ENCODE assay signal across 12 cellular contexts in the genomic region with DNA sequence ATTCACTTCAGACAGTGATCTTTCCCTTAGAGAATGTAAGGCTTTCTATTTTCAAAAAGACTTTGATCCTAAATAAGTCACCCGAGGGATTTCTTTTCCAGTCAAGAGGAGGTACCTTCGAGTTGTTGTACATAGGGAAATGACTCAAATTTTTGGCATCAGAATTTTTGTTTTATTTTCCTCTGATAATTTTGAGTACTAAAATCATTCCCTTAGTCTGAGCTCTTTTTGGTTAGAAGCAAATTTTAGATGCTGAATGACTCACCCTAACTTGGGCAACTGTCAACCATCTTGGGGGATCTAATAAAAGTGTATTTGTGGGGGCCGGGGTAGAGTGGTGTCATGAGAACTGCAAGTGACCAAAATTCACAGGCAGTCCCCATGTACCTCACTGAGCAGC.
A peak's percentile ranks its signal among the peaks of the same experiment; 100 is the strongest.
DNase-seq lines count a peak whose midpoint lies in the region; ATAC-seq and TF ChIP-seq lines count a peak whose summit lies in the region.
"Had no signal": no experiment of that assay in that cellular context is flagged by ENCODE, and none has a peak within 500 bp of the region (broad histone marks: within the 10 kb centered on the region; RNA-seq: fewer than 3 reads in every experiment).

No MANE protein-coding gene starts in this region.

- POLR2A ChIA-PET in CD8-positive, alpha-beta T cell (lab: Charles Lee): no interaction called here
- POLR2A ChIA-PET in SK-N-SH (lab: Yijun Ruan, JAX): no interaction called here

- no peak overlapping the region for H3K4me3 Mint-ChIP-seq in CD8-positive, alpha-beta T cell
- H3K4me3 Mint-ChIP-seq: CD4-positive, CD25-positive, alpha-beta regulatory T cell had no signal

- H2AFZ ChIP-seq in SK-N-SH (ENCODE audit: low read depth): no peak overlapping the region

- no peaks in the 10 kb centered on the region for H3K79me2 ChIP-seq in SK-N-SH (ENCODE audit: insufficient read depth)

- H3K9ac ChIP-seq in SK-N-SH: no peak overlapping the region

- 57% methylated on average over 3 of the region's 3 CpGs for WGBS in SK-N-SH (ENCODE audit: low lambda C conversion rate)

- H3K27ac ChIP-seq in CD8-positive, alpha-beta T cell (ENCODE audit: low read depth, low read length): no peak overlapping the region
- peak overlapping the region in 1 of 2 experiments; percentile 40; a peak in 2 of 4 replicates for H3K27ac ChIP-seq in SK-N-SH (ENCODE audit: low read depth in 2 of 2, low read length in 1 of 2)
- H3K27ac ChIP-seq in SJCRH30: no peak overlapping the region
- H3K27ac ChIP-seq: body of pancreas, lower lobe of right lung, upper lobe of right lung had no signal

- TF ChIP-seq CTCF in CD8-positive, alpha-beta T cell (IDR thresholded peaks at IDR 0.05): no peak
- no peak for TF ChIP-seq CTCF in SK-N-SH (IDR thresholded peaks at IDR 0.05)
- TF ChIP-seq CTCF in GM13976 (IDR thresholded peaks at IDR 0.05; ENCODE audit: borderline replicate concordance, control extremely low read depth, extremely low read depth, insufficient read depth, missing control alignments): no peak

- no peak for ATAC-seq in CD8-positive, alpha-beta T cell
- peak; percentile 42 for ATAC-seq in sciatic nerve
- ATAC-seq: body of pancreas, lower lobe of right lung, upper lobe of right lung had no signal

- DNase-seq in CD8-positive, alpha-beta T cell: no peak
- DNase-seq in SK-N-SH (no peak), fibroblast of gingiva (ENCODE audit: low read depth) (peak; percentile 63), sciatic nerve (ENCODE audit: low spot score) (no peak), GM13976 (ENCODE audit: low spot score) (no peak), NCI-H446 (lab: John Stamatoyannopoulos, UW) (no peak), SJCRH30 (no peak), activated gamma-delta T cell (lab: John Stamatoyannopoulos, UW) (no peak)
- DNase-seq: body of pancreas; CD4-positive, CD25-positive, alpha-beta regulatory T cell; lower lobe of right lung; upper lobe of right lung had no signal

- H3F3A ChIP-seq in SK-N-SH (replicated peaks; ENCODE audit: insufficient read depth): peaks cover 11% of the 10 kb centered on the region

- no peaks in the 10 kb centered on the region for H3K4me1 ChIP-seq in CD8-positive, alpha-beta T cell (ENCODE audit: insufficient read depth, low read length)
- H3K4me1 ChIP-seq in SK-N-SH (ENCODE audit: control insufficient read depth in 1 of 2, insufficient read depth in 2 of 2, low read depth in 1 of 2, low read length in 1 of 2): peaks cover 0 to 13% of the 10 kb centered on the region in 2 experiments; a peak in 3 of 4 replicates
- H3K4me1 ChIP-seq in SJCRH30: no peaks in the 10 kb centered on the region
- H3K4me1 ChIP-seq: body of pancreas had no signal

- no peak for TF ChIP-seq EP300 in SK-N-SH (IDR thresholded peaks at IDR 0.05; ENCODE audit: borderline replicate concordance in 1 of 2, low read depth in 1 of 2, low read length in 1 of 2)

- H3K4me3 ChIP-seq in CD8-positive, alpha-beta T cell (ENCODE audit: low read depth, low read length): no peak overlapping the region
- no peak overlapping the region for H3K4me3 ChIP-seq in SK-N-SH (ENCODE audit: low read depth in 2 of 2, low read length in 1 of 2)
- H3K4me3 ChIP-seq in SJCRH30: no peak overlapping the region
- H3K4me3 ChIP-seq: body of pancreas, lower lobe of right lung, upper lobe of right lung had no signal

- TF ChIP-seq RAD21 in SK-N-SH (IDR thresholded peaks at IDR 0.05; ENCODE audit: low read length): no peak

- no peaks in the 10 kb centered on the region for H3K9me2 ChIP-seq in SK-N-SH

- no peaks in the 10 kb centered on the region for H3K9me3 Mint-ChIP-seq in CD8-positive, alpha-beta T cell
- H3K9me3 Mint-ChIP-seq: CD4-positive, CD25-positive, alpha-beta regulatory T cell had no signal

- CTCF ChIA-PET in CD8-positive, alpha-beta T cell (lab: Charles Lee): interaction anchor here (0.9 to 1.1 kb wide), 3 partner anchors 16 to 196 kb away, joined by 3 read pairs; no protein-coding TSS in a partner anchor
- CTCF ChIA-PET in SK-N-SH (lab: Yijun Ruan, JAX): interaction anchor here (0.8 to 1.6 kb wide), 5 partner anchors 12 to 149 kb away, joined by 3 to 5 read pairs (median 3); no protein-coding TSS in a partner anchor

- intact Hi-C loops in CD8-positive, alpha-beta T cell (cut with DNase I, micrococcal nuclease): no loop called here
- intact Hi-C loops in sciatic nerve (cut with DNase I): no loop called here

- no peaks in the 10 kb centered on the region for H3K27me3 ChIP-seq in CD8-positive, alpha-beta T cell (ENCODE audit: insufficient read depth, low read length)
- H3K27me3 ChIP-seq in SK-N-SH (ENCODE audit: insufficient read depth) (no peaks in the 10 kb centered on the region), SJCRH30 (no peaks in the 10 kb centered on the region)
- H3K27me3 ChIP-seq: body of pancreas, upper lobe of right lung had no signal

- peak overlapping the region; percentile 18; the same call in 1 of the 2 replicates for H3K4me2 ChIP-seq in SK-N-SH

- H3K9me3 ChIP-seq in CD8-positive, alpha-beta T cell (ENCODE audit: low read length): no peaks in the 10 kb centered on the region
- H3K9me3 ChIP-seq in SK-N-SH: no peaks in the 10 kb centered on the region
- H3K9me3 ChIP-seq in SJCRH30 (replicated peaks): no peaks in the 10 kb centered on the region
- H3K9me3 ChIP-seq: body of pancreas, lower lobe of right lung, upper lobe of right lung had no signal

- no peaks in the 10 kb centered on the region for H3K36me3 ChIP-seq in CD8-positive, alpha-beta T cell (ENCODE audit: insufficient read depth, low read length)
- H3K36me3 ChIP-seq in SK-N-SH (replicated peaks in 1 of 2; ENCODE audit: control insufficient read depth in 1 of 2, insufficient read depth in 2 of 2, low read length in 1 of 2): peaks cover 5 to 9% of the 10 kb centered on the region in 2 experiments
- no peaks in the 10 kb centered on the region; the same call in 1 of the 2 replicates for H3K36me3 ChIP-seq in SJCRH30

- no peaks in the 10 kb centered on the region for H3K27me3 Mint-ChIP-seq in CD8-positive, alpha-beta T cell (ENCODE audit: low read depth)
- H3K27me3 Mint-ChIP-seq: CD4-positive, CD25-positive, alpha-beta regulatory T cell had no signal

- H3K27ac Mint-ChIP-seq in CD8-positive, alpha-beta T cell: peak overlapping the region; percentile 45

- peaks cover 41% of the 10 kb centered on the region for H3K36me3 Mint-ChIP-seq in CD8-positive, alpha-beta T cell

- H4K20me1 ChIP-seq in SK-N-SH (ENCODE audit: insufficient read depth): no peaks in the 10 kb centered on the region

- H3K4me1 Mint-ChIP-seq in CD8-positive, alpha-beta T cell (ENCODE audit: low read depth): peaks cover 31% of the 10 kb centered on the region

- in situ Hi-C loops in GM13976 (cut with MboI; ENCODE audit: low sequenced_read_pairs, unreplicated experiment): no loop called here

TF ChIP-seq in SK-N-SH, 30 proteins besides CTCF, POLR2A, EP300 and RAD21:
- TF ChIP-seq NFIC (IDR thresholded peaks at IDR 0.05; ENCODE audit: borderline replicate concordance): no peak
- TF ChIP-seq FOSL2 (IDR thresholded peaks at IDR 0.05; ENCODE audit: borderline replicate concordance, low read depth): 0 out of 2 replicates have a peak, but pooled peaks have one; percentile 15
- TF ChIP-seq, protein P1, sequence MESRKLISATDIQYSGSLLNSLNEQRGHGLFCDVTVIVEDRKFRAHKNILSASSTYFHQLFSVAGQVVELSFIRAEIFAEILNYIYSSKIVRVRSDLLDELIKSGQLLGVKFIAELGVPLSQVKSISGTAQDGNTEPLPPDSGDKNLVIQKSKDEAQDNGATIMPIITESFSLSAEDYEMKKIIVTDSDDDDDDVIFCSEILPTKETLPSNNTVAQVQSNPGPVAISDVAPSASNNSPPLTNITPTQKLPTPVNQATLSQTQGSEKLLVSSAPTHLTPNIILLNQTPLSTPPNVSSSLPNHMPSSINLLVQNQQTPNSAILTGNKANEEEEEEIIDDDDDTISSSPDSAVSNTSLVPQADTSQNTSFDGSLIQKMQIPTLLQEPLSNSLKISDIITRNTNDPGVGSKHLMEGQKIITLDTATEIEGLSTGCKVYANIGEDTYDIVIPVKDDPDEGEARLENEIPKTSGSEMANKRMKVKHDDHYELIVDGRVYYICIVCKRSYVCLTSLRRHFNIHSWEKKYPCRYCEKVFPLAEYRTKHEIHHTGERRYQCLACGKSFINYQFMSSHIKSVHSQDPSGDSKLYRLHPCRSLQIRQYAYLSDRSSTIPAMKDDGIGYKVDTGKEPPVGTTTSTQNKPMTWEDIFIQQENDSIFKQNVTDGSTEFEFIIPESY (IDR thresholded peaks at IDR 0.05; ENCODE audit: borderline replicate concordance, low read depth): no peak
TF ChIP-seq in SK-N-SH: peak in this region for 1.
